In genomic region chr2:107248932-107249331, GRCh38 we compare ENCODE assay signal across 34 cellular contexts.
"Had no signal": no experiment of that assay in that cellular context is flagged by ENCODE, and none has a peak within 500 bp of the region (broad histone marks: within the 10 kb centered on the region; RNA-seq: fewer than 3 reads in every experiment).

No MANE protein-coding gene starts in this region.

- H3K36me3 Mint-ChIP-seq: activated CD4-positive, alpha-beta memory T cell treated with anti-CD3 and anti-CD28 coated beads for 36 hours; activated naive CD4-positive, alpha-beta T cell treated with anti-CD3 and anti-CD28 coated beads, Interleukin-2, amount 50 U/mL, for 72 hours; activated naive CD8-positive, alpha-beta T cell treated with anti-CD3 and anti-CD28 coated beads for 36 hours had no signal

- ATAC-seq: activated CD8-positive, alpha-beta T cell treated with anti-CD3 and anti-CD28 coated beads for 36 hours; activated naive CD4-positive, alpha-beta T cell treated with anti-CD3 and anti-CD28 coated beads, Interleukin-2, amount 50 U/mL, for 72 hours; activated T-cell treated with anti-CD3 and anti-CD28 coated beads, Interleukin-2, amount 50 U/mL, for 4 hours; activated T-cell treated with anti-CD3 and anti-CD28 coated beads, Interleukin-2, amount 50 U/mL, for 72 hours; activated T-helper 17 cell treated with anti-CD3 and anti-CD28 coated beads, Interleukin-2, amount 50 U/mL, for 72 hours; body of pancreas had no signal

- H3K4me1 Mint-ChIP-seq: activated B cell treated with CpG ODN at 0.5 μM for 24 hours; activated CD4-positive, alpha-beta T cell treated with anti-CD3 and anti-CD28 coated beads, Interleukin-2, amount 10 ng/mL, durations not matched to agents 24 days and 14 days; activated naive CD8-positive, alpha-beta T cell treated with anti-CD3 and anti-CD28 coated beads for 36 hours; activated T-helper 17 cell treated with anti-CD3 and anti-CD28 coated beads, Interleukin-2, amount 50 U/mL, for 72 hours had no signal

- H3K9me3 Mint-ChIP-seq: activated B cell treated with CpG ODN at 0.5 μM for 24 hours; activated CD4-positive, alpha-beta memory T cell treated with anti-CD3 and anti-CD28 coated beads for 36 hours; activated CD4-positive, alpha-beta T cell treated with anti-CD3 and anti-CD28 coated beads, Interleukin-2, amount 10 ng/mL, durations not matched to agents 24 days and 14 days; activated CD8-positive, alpha-beta T cell treated with anti-CD3 and anti-CD28 coated beads for 36 hours; activated naive CD8-positive, alpha-beta T cell treated with anti-CD3 and anti-CD28 coated beads for 36 hours; activated T-cell treated with anti-CD3 and anti-CD28 coated beads, Interleukin-2, amount 50 U/mL, for 4 hours; activated T-helper 1 cell treated with anti-CD3 and anti-CD28 coated beads, Interleukin-12 subunit alpha, Interleukin-12 subunit beta, Interleukin-2, Interleukin-4 antibody, amounts not matched to agents 30 ng/mL and 10 ng/mL and 1 ng/mL, durations not matched to agents 14 hours and 24 hours and 36 hours; activated T-helper 17 cell treated with anti-CD3 and anti-CD28 coated beads, Interleukin-2, amount 50 U/mL, for 72 hours; T-helper 1 cell treated with Interleukin-12 subunit alpha and Interleukin-12 subunit beta and Interleukin-4 antibody, amounts not matched to agents 30 μg/mL and 1 μg/mL, for 36 hours; T-helper 2 cell treated with Interferon-gamma antibody and Interleukin-4, amounts not matched to agents 5 μg/mL and 100 μg/mL, for 36 hours had no signal

- H3K27ac ChIP-seq: adrenal gland, body of pancreas, brain microvascular endothelial cell, breast epithelium had no signal

- DNase-seq: activated B cell treated with CpG ODN at 0.5 μM for 24 hours; activated CD4-positive, alpha-beta memory T cell treated with anti-CD3 and anti-CD28 coated beads for 36 hours; activated CD4-positive, alpha-beta T cell treated with anti-CD3 and anti-CD28 coated beads for 4 hours; activated CD4-positive, alpha-beta T cell treated with anti-CD3 and anti-CD28 coated beads, Interleukin-2, amount 10 ng/mL, durations not matched to agents 24 days and 14 days; activated CD4-positive, alpha-beta T cell treated with anti-CD3 and anti-CD28 coated beads, Interleukin-2, amount 50 U/mL, for 1 hour; activated CD4-positive, alpha-beta T cell treated with anti-CD3 and anti-CD28 coated beads, Interleukin-2, amount 50 U/mL, for 4 hours; activated CD4-positive, CD25-positive, alpha-beta regulatory T cell treated with anti-CD3 and anti-CD28 coated beads, Interleukin-2, amount 50 U/mL, for 72 hours; activated CD8-positive, alpha-beta memory T cell treated with anti-CD3 and anti-CD28 coated beads, Interleukin-2, amount 50 U/mL, for 4 hours; activated CD8-positive, alpha-beta T cell treated with anti-CD3 and anti-CD28 coated beads for 36 hours; activated effector memory CD4-positive, alpha-beta T cell treated with anti-CD3 and anti-CD28 coated beads, Interleukin-2, amount 50 U/mL, for 16 hours; activated gamma-delta T cell treated with Interleukin-2 at 50 U/mL for 16 hours; activated naive CD4-positive, alpha-beta T cell; activated naive CD4-positive, alpha-beta T cell treated with anti-CD3 and anti-CD28 coated beads for 36 hours; activated naive CD4-positive, alpha-beta T cell treated with anti-CD3 and anti-CD28 coated beads, Interleukin-2, amount 50 U/mL, for 16 hours; activated naive CD8-positive, alpha-beta T cell treated with anti-CD3 and anti-CD28 coated beads for 36 hours; activated T-cell treated with anti-CD3 and anti-CD28 coated beads for 4 hours; activated T-cell treated with anti-CD3 and anti-CD28 coated beads, Interleukin-2, amount 50 U/mL, for 1 hour; activated T-cell treated with anti-CD3 and anti-CD28 coated beads, Interleukin-2, amount 50 U/mL, for 4 hours; activated T-cell treated with anti-CD3 and anti-CD28 coated beads, Interleukin-2, amount 50 U/mL, for 72 hours; adrenal gland; amniotic stem cell; aorta; body of pancreas; brain microvascular endothelial cell; central memory CD4-positive, alpha-beta T cell; T-helper 1 cell; T-helper 2 cell; T-helper 9 cell had no signal

- H3K4me3 ChIP-seq: adrenal gland, body of pancreas, breast epithelium had no signal

- H3K4me1 ChIP-seq: adrenal gland, body of pancreas, breast epithelium had no signal

- H3K27me3 ChIP-seq: adrenal gland, body of pancreas, brain microvascular endothelial cell, breast epithelium had no signal

- H3K4me3 Mint-ChIP-seq: activated B cell treated with CpG ODN at 0.5 μM for 24 hours; activated CD4-positive, alpha-beta memory T cell treated with anti-CD3 and anti-CD28 coated beads for 36 hours; activated CD4-positive, alpha-beta T cell treated with anti-CD3 and anti-CD28 coated beads, Interleukin-2, amount 10 ng/mL, durations not matched to agents 24 days and 14 days; activated CD8-positive, alpha-beta T cell treated with anti-CD3 and anti-CD28 coated beads for 36 hours; activated naive CD4-positive, alpha-beta T cell treated with anti-CD3 and anti-CD28 coated beads for 36 hours; activated naive CD8-positive, alpha-beta T cell treated with anti-CD3 and anti-CD28 coated beads for 36 hours; activated T-cell treated with anti-CD3 and anti-CD28 coated beads, Interleukin-2, amount 50 U/mL, for 4 hours; activated T-cell treated with anti-CD3 and anti-CD28 coated beads, Interleukin-2, amount 50 U/mL, for 72 hours; activated T-helper 1 cell treated with anti-CD3 and anti-CD28 coated beads, Interleukin-12 subunit alpha, Interleukin-12 subunit beta, Interleukin-2, Interleukin-4 antibody, amounts not matched to agents 30 ng/mL and 10 ng/mL and 1 ng/mL, durations not matched to agents 14 hours and 24 hours and 36 hours; activated T-helper 17 cell treated with anti-CD3 and anti-CD28 coated beads, Interleukin-2, amount 50 U/mL, for 72 hours; T-helper 1 cell treated with Interleukin-12 subunit alpha and Interleukin-12 subunit beta and Interleukin-4 antibody, amounts not matched to agents 30 μg/mL and 1 μg/mL, for 36 hours; T-helper 2 cell treated with Interferon-gamma antibody and Interleukin-4, amounts not matched to agents 5 μg/mL and 100 μg/mL, for 36 hours had no signal

- H3K36me3 ChIP-seq: adrenal gland, brain microvascular endothelial cell, breast epithelium had no signal

- H3K27ac Mint-ChIP-seq: activated B cell treated with CpG ODN at 0.5 μM for 24 hours; activated CD4-positive, alpha-beta memory T cell treated with anti-CD3 and anti-CD28 coated beads for 36 hours; activated CD4-positive, alpha-beta T cell treated with anti-CD3 and anti-CD28 coated beads, Interleukin-2, amount 10 ng/mL, durations not matched to agents 24 days and 14 days; activated CD8-positive, alpha-beta T cell treated with anti-CD3 and anti-CD28 coated beads for 36 hours; activated naive CD4-positive, alpha-beta T cell treated with anti-CD3 and anti-CD28 coated beads for 36 hours; activated naive CD4-positive, alpha-beta T cell treated with anti-CD3 and anti-CD28 coated beads, Interleukin-2, amount 50 U/mL, for 72 hours; activated naive CD8-positive, alpha-beta T cell treated with anti-CD3 and anti-CD28 coated beads for 36 hours; activated T-cell treated with anti-CD3 and anti-CD28 coated beads, Interleukin-2, amount 50 U/mL, for 72 hours; activated T-helper 1 cell treated with anti-CD3 and anti-CD28 coated beads, Interleukin-12 subunit alpha, Interleukin-12 subunit beta, Interleukin-2, Interleukin-4 antibody, amounts not matched to agents 30 ng/mL and 10 ng/mL and 1 ng/mL, durations not matched to agents 14 hours and 24 hours and 36 hours; activated T-helper 17 cell treated with anti-CD3 and anti-CD28 coated beads, Interleukin-2, amount 50 U/mL, for 72 hours; T-helper 1 cell treated with Interleukin-12 subunit alpha and Interleukin-12 subunit beta and Interleukin-4 antibody, amounts not matched to agents 30 μg/mL and 1 μg/mL, for 36 hours; T-helper 2 cell treated with Interferon-gamma antibody and Interleukin-4, amounts not matched to agents 5 μg/mL and 100 μg/mL, for 36 hours had no signal
